21 cellular contexts compared by ENCODE assay signal in the genomic region with DNA sequence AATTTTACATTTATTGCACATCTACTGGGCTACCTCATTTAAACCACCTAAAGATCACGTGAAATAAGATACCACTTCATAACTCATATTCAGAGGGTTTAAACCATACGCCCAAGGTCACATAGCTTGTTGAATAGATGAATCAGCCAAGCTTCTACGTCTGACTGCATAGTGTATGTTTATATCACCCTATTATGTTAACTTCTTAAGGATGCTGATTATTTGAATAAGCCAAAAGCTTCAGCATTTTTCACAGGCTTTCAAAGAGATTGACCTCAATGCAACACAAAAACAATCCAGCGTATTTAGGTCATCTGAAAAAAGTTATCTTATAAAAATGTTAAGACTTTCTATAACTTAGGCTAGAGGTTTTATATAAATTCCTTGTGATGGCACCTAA.
DNase-seq lines count a peak whose midpoint lies in the region; ATAC-seq, FAIRE-seq and TF ChIP-seq lines count a peak whose summit lies in the region.
"Had no signal": no experiment of that assay in that cellular context is flagged by ENCODE, and none has a peak within 500 bp of the region (broad histone marks: within the 10 kb centered on the region; RNA-seq: fewer than 3 reads in every experiment).

No MANE protein-coding gene starts in this region.

- TF ChIP-seq RAD21 in A549 (conservative IDR thresholded peaks at IDR 0.05 in 1 of 2, IDR thresholded peaks at IDR 0.05 in 1 of 2) = no peak

- POLR2A ChIA-PET in A549 (lab: Yijun Ruan, JAX) = no interaction called here

- FAIRE-seq in A549 (lab: Jason Lieb, UNC) = peak; percentile 46
- FAIRE-seq: HepG2 had no signal

- no peak for TF ChIP-seq EP300 in A549 (IDR thresholded peaks at IDR 0.05)

- no peaks in the 10 kb centered on the region for H3K9me3 ChIP-seq in A549
- H3K9me3 ChIP-seq in right cardiac atrium (ENCODE audit: control insufficient read depth, low read length) = no peaks in the 10 kb centered on the region

- no peaks in the 10 kb centered on the region for H3K36me3 Mint-ChIP-seq in Calu3 (ENCODE audit: insufficient read depth, unreplicated experiment)
- H3K36me3 Mint-ChIP-seq in activated CD4-positive, alpha-beta T cell treated with anti-CD3 and anti-CD28 coated beads, Interleukin-2, amount 10 ng/mL, durations not matched to agents 24 days and 14 days (ENCODE audit: low read depth) = no peaks in the 10 kb centered on the region
- H3K36me3 Mint-ChIP-seq: CD4-positive, CD25-positive, alpha-beta regulatory T cell had no signal

- H3K27ac Mint-ChIP-seq in Calu3 (ENCODE audit: unreplicated experiment) = no peak overlapping the region
- no peak overlapping the region for H3K27ac Mint-ChIP-seq in activated CD4-positive, alpha-beta T cell treated with anti-CD3 and anti-CD28 coated beads, Interleukin-2, amount 10 ng/mL, durations not matched to agents 24 days and 14 days
- H3K27ac Mint-ChIP-seq: CD4-positive, CD25-positive, alpha-beta regulatory T cell had no signal

- ATAC-seq in A549 (no peak), GM18502 (IDR thresholded peaks at IDR 0.05; ENCODE audit: poor library complexity, unreplicated experiment) (no peak), right cardiac atrium (no peak)
- ATAC-seq: HepG2, Panc1, Right ventricle myocardium inferior had no signal

- peak in 1 of 2 experiments; percentile 40 for DNase-seq in A549 (ENCODE audit: low read depth in 1 of 2, low spot score in 1 of 2)
- DNase-seq in HCEC 1CT = peak; percentile 79
- peak; percentile 80 for DNase-seq in astrocyte of the spinal cord (ENCODE audit: low read depth, low spot score)
- DNase-seq in fibroblast of peridontal ligament (ENCODE audit: extremely low read depth) = peak; percentile 98
- no peak for DNase-seq in right cardiac atrium
- DNase-seq in Calu3 = no peak
- DNase-seq in activated CD4-positive, alpha-beta T cell treated with anti-CD3 and anti-CD28 coated beads, Interleukin-2, amount 10 ng/mL, durations not matched to agents 24 days and 14 days = no peak
- DNase-seq: 8988T; CD4-positive, CD25-positive, alpha-beta regulatory T cell; DMS79 treated with DMSO at 0.1 percent for 48 hours; GOT3; Karpas-422; NCI-H1105 treated with DMSO at 0.1 percent for 48 hours; NCI-H187 treated with DMSO at 0.1 percent for 48 hours; NCI-H2171; NCI-H446 treated with DMSO at 0.1 percent for 48 hours; NCI-H82 had no signal

- CTCF ChIA-PET in A549 (lab: Yijun Ruan, JAX) = interaction anchor here (0.6 kb wide), 1 partner anchor 23 kb away, joined by 3 read pairs; no protein-coding TSS in a partner anchor
- CTCF ChIA-PET in Calu3 (lab: Charles Lee) = no interaction called here

- 64% methylated on average over 4 of the region's 4 CpGs for WGBS in A549 (ENCODE audit: missing lambda C conversion rate)
- WGBS in right cardiac atrium = 92% methylated on average over 4 of the region's 4 CpGs

- intact Hi-C loops in right cardiac atrium (cut with DNase I) (no loop called here), Calu3 (cut with micrococcal nuclease; ENCODE audit: unreplicated experiment) (no loop called here)
- intact Hi-C loops in activated CD4-positive, alpha-beta T cell treated with anti-CD3 and anti-CD28 coated beads, Interleukin-2, amount 10 ng/mL, durations not matched to agents 24 days and 14 days (cut with micrococcal nuclease) = no loop called here

- TF ChIP-seq POLR2A in A549 (IDR thresholded peaks at IDR 0.05; ENCODE audit: low read length) = no peak

- H3K4me1 ChIP-seq in A549 (peaks cover 14% of the 10 kb centered on the region; the same call in 1 of the 3 replicates), right cardiac atrium (ENCODE audit: control insufficient read depth, insufficient read depth, low read length) (no peaks in the 10 kb centered on the region)

- TF ChIP-seq CTCF in A549 (IDR thresholded peaks at IDR 0.05) = no peak
- TF ChIP-seq CTCF in astrocyte of the spinal cord (IDR thresholded peaks at IDR 0.05; ENCODE audit: low read depth, low read length) = no peak
- no peak for TF ChIP-seq CTCF in Calu3 (IDR thresholded peaks at IDR 0.05; ENCODE audit: unreplicated experiment)

- peaks cover 6% of the 10 kb centered on the region for H3K9me3 Mint-ChIP-seq in Calu3 (ENCODE audit: low read depth, unreplicated experiment)
- H3K9me3 Mint-ChIP-seq in activated CD4-positive, alpha-beta T cell treated with anti-CD3 and anti-CD28 coated beads, Interleukin-2, amount 10 ng/mL, durations not matched to agents 24 days and 14 days = no peaks in the 10 kb centered on the region

- no TSS peak for BruUV-seq in Calu3 (replicated peaks; lab: Mats Ljungman, UMichigan)

- H3K4me1 Mint-ChIP-seq in Calu3 (ENCODE audit: low read depth, unreplicated experiment) = peaks cover 18% of the 10 kb centered on the region
- no peaks in the 10 kb centered on the region for H3K4me1 Mint-ChIP-seq in activated CD4-positive, alpha-beta T cell treated with anti-CD3 and anti-CD28 coated beads, Interleukin-2, amount 10 ng/mL, durations not matched to agents 24 days and 14 days
- H3K4me1 Mint-ChIP-seq: CD4-positive, CD25-positive, alpha-beta regulatory T cell had no signal

- H3K27me3 Mint-ChIP-seq in Calu3 (ENCODE audit: unreplicated experiment) = no peaks in the 10 kb centered on the region
- no peaks in the 10 kb centered on the region for H3K27me3 Mint-ChIP-seq in activated CD4-positive, alpha-beta T cell treated with anti-CD3 and anti-CD28 coated beads, Interleukin-2, amount 10 ng/mL, durations not matched to agents 24 days and 14 days
- H3K27me3 Mint-ChIP-seq: CD4-positive, CD25-positive, alpha-beta regulatory T cell had no signal

- H3K27ac ChIP-seq in A549 = peak overlapping the region in 1 of 2 experiments; percentile 42; a peak in 2 of 6 replicates
- H3K27ac ChIP-seq in right cardiac atrium (ENCODE audit: low read length) = no peak overlapping the region

- no peaks in the 10 kb centered on the region for H3K27me3 ChIP-seq in right cardiac atrium (ENCODE audit: control insufficient read depth, insufficient read depth)

- in situ Hi-C loops in astrocyte of the spinal cord (cut with HindIII; ENCODE audit: low sequenced_read_pairs) = no loop called here

- H3K4me3 ChIP-seq in A549 (no peak overlapping the region), astrocyte of the spinal cord (ENCODE audit: low read depth, low read length) (no peak overlapping the region), right cardiac atrium (ENCODE audit: low read length) (no peak overlapping the region)

- no peak overlapping the region for H3K4me3 Mint-ChIP-seq in Calu3 (ENCODE audit: low read depth, unreplicated experiment)
- no peak overlapping the region for H3K4me3 Mint-ChIP-seq in activated CD4-positive, alpha-beta T cell treated with anti-CD3 and anti-CD28 coated beads, Interleukin-2, amount 10 ng/mL, durations not matched to agents 24 days and 14 days
- H3K4me3 Mint-ChIP-seq: CD4-positive, CD25-positive, alpha-beta regulatory T cell had no signal

- no peak overlapping the region for H3K4me2 ChIP-seq in A549

TF ChIP-seq in A549, 52 proteins besides CTCF, POLR2A, EP300 and RAD21:
- TF ChIP-seq CHD2 (IDR thresholded peaks at IDR 0.05; ENCODE audit: low read length, partially characterized antibody) (no peak), MYC (IDR thresholded peaks at IDR 0.05; ENCODE audit: borderline replicate concordance, low read length) (no peak), HDAC2 (IDR thresholded peaks at IDR 0.05) (no peak), CBX2 (IDR thresholded peaks at IDR 0.05; ENCODE audit: borderline replicate concordance, low read depth) (no peak), RCOR1 (IDR thresholded peaks at IDR 0.05; ENCODE audit: low read depth, low read length) (no peak), FOSL2 (IDR thresholded peaks at IDR 0.05) (no peak), FOSL2 (CRISPR knock-in tag; IDR thresholded peaks at IDR 0.05) (peak; percentile 13; the same call in 1 of the 2 replicates), PBX3 (IDR thresholded peaks at IDR 0.05) (no peak), EHF (CRISPR knock-in tag; IDR thresholded peaks at IDR 0.05) (no peak)

Comparison
In these comparisons a context has a peak if more than half of its experiments do, and no peak if none do; other contexts are left out.
1. DNase-seq: peak in HCEC 1CT (single experiment), astrocyte of the spinal cord (single experiment) and fibroblast of peridontal ligament (single experiment); none in right cardiac atrium (0 of 3), Calu3 (single experiment) and activated CD4-positive, alpha-beta T cell treated with anti-CD3 and anti-CD28 coated beads, Interleukin-2, amount 10 ng/mL, durations not matched to agents 24 days and 14 days (single experiment).